Comparison of ENCODE assay signal across 34 cellular contexts in genomic region chr5:151003503-151003860, GRCh38. TPM values are rescaled to one million over a fixed set of nuclear protein-coding genes. Genes with fewer than 3 reads are reported as not detected.
DNase-seq lines count a peak whose midpoint lies in the region; ATAC-seq, FAIRE-seq and TF ChIP-seq lines count a peak whose summit lies in the region.
"Had no signal": no experiment of that assay in that cellular context is flagged by ENCODE, and none has a peak within 500 bp of the region (broad histone marks: within the 10 kb centered on the region; RNA-seq: fewer than 3 reads in every experiment).

No MANE protein-coding gene starts in this region.

- H3K4me1 Mint-ChIP-seq in endodermal cell: peaks cover 29% of the 10 kb centered on the region
- H3K4me1 Mint-ChIP-seq: activated CD4-positive, alpha-beta memory T cell treated with anti-CD3 and anti-CD28 coated beads, Interleukin-2, amount 10 ng/mL, durations not matched to agents 7 days and 5 days; activated naive CD4-positive, alpha-beta T cell treated with anti-CD3 and anti-CD28 coated beads, Interleukin-2, amount 10 ng/mL, durations not matched to agents 7 days and 5 days; activated T-helper 17 cell treated with anti-CD3 and anti-CD28 coated beads, Interleukin-2, amount 50 U/mL, for 72 hours had no signal

- TF ChIP-seq CTCF in HEK293 (tag by site-specific recombination; IDR thresholded peaks at IDR 0.05) (no peak), endodermal cell (conservative IDR thresholded peaks at IDR 0.05) (no peak)

- H3K36me3 ChIP-seq in HEK293 (ENCODE audit: control insufficient read depth in 2 of 2, insufficient read depth in 1 of 2, low read length in 2 of 2): no peaks in the 10 kb centered on the region
- no peaks in the 10 kb centered on the region for H3K36me3 ChIP-seq in endodermal cell (ENCODE audit: control insufficient read depth, insufficient read depth, low read length)
- no peaks in the 10 kb centered on the region for H3K36me3 ChIP-seq in mesenchymal stem cell (ENCODE audit: control insufficient read depth in 1 of 2, insufficient read depth in 2 of 2, low read depth in 1 of 2, low read length in 2 of 2)
- H3K36me3 ChIP-seq in subcutaneous abdominal adipose tissue (ENCODE audit: control insufficient read depth in 5 of 5, insufficient read depth in 5 of 5, low read length in 5 of 5): no peaks in the 10 kb centered on the region
- H3K36me3 ChIP-seq: adrenal gland, suprapubic skin had no signal

- H3K27me3 Mint-ChIP-seq in endodermal cell (ENCODE audit: insufficient read depth): no peaks in the 10 kb centered on the region
- H3K27me3 Mint-ChIP-seq: activated CD4-positive, alpha-beta memory T cell treated with anti-CD3 and anti-CD28 coated beads, Interleukin-2, amount 10 ng/mL, durations not matched to agents 7 days and 5 days had no signal

- no peak overlapping the region for H4K91ac ChIP-seq in mesenchymal stem cell (ENCODE audit: low read length)

- H2BK15ac ChIP-seq in mesenchymal stem cell (ENCODE audit: low read depth, poor library complexity, severe bottlenecking): no peak overlapping the region

- H3K27me3 ChIP-seq in endodermal cell (ENCODE audit: control insufficient read depth, insufficient read depth, low read length, poor library complexity, severe bottlenecking) (no peaks in the 10 kb centered on the region), mesenchymal stem cell (ENCODE audit: control insufficient read depth in 1 of 2, insufficient read depth in 1 of 2, low read length in 2 of 2) (peaks cover 0 to 9% of the 10 kb centered on the region in 2 experiments), subcutaneous abdominal adipose tissue (ENCODE audit: control insufficient read depth in 5 of 5, insufficient read depth in 4 of 5, low read length in 5 of 5) (no peaks in the 10 kb centered on the region)
- H3K27me3 ChIP-seq: adrenal gland, body of pancreas, hepatocyte, suprapubic skin had no signal

- H3K23ac ChIP-seq in mesenchymal stem cell (ENCODE audit: low read length in 2 of 2): no peak overlapping the region

- no peak overlapping the region for H4K8ac ChIP-seq in mesenchymal stem cell (ENCODE audit: low read length)

- H2BK120ac ChIP-seq in mesenchymal stem cell (ENCODE audit: low read depth, low read length): no peak overlapping the region

- H2AK5ac ChIP-seq in mesenchymal stem cell (ENCODE audit: low read length, severe bottlenecking): peak overlapping the region; percentile 62

- no peak for DNase-seq in endodermal cell
- DNase-seq in mesenchymal stem cell: no peak
- no peak for DNase-seq in RCC 7860 (ENCODE audit: low spot score)
- no peak for DNase-seq in NCI-H2196 treated with DMSO at 0.1 percent for 48 hours (lab: John Stamatoyannopoulos, UW; ENCODE audit: unreplicated experiment)
- DNase-seq in central memory CD4-positive, alpha-beta T cell: no peak
- DNase-seq: activated CD4-positive, alpha-beta memory T cell treated with anti-CD3 and anti-CD28 coated beads, Interleukin-2, amount 10 ng/mL, durations not matched to agents 7 days and 5 days; activated CD8-positive, alpha-beta memory T cell treated with anti-CD3 and anti-CD28 coated beads, Interleukin-2, amount 50 U/mL, for 4 hours; activated naive CD4-positive, alpha-beta T cell treated with anti-CD3 and anti-CD28 coated beads, Interleukin-2, amount 10 ng/mL, durations not matched to agents 7 days and 5 days; adrenal gland; body of pancreas; CD4-positive, alpha-beta T cell; GM23248; HFFc6; MM.1S; mucosa of descending colon; NCI-H2029; NCI-H2227 treated with DMSO at 0.1 percent for 48 hours; NCI-H526; SIG-M5; stimulated activated CD4-positive, alpha-beta T cell treated with anti-CD3 and anti-CD28 coated beads, Interleukin-15, amount 100 ng/mL, for 24 hours; stimulated activated CD4-positive, alpha-beta T cell treated with anti-CD3 and anti-CD28 coated beads, Interleukin-4, amount 100 ng/mL, for 4 hours had no signal

- no peaks in the 10 kb centered on the region for H3K4me1 ChIP-seq in HEK293 (ENCODE audit: control insufficient read depth, insufficient read depth, low read length)
- H3K4me1 ChIP-seq in endodermal cell (ENCODE audit: control insufficient read depth, insufficient read depth, low read length): peaks cover 4% of the 10 kb centered on the region
- peaks cover 11% of the 10 kb centered on the region for H3K4me1 ChIP-seq in mesenchymal stem cell (ENCODE audit: control insufficient read depth, insufficient read depth, low read depth, low read length)
- peaks cover 31 to 66% (median 63%) of the 10 kb centered on the region in 5 donors for H3K4me1 ChIP-seq in subcutaneous abdominal adipose tissue (ENCODE audit: control insufficient read depth in 5 of 5, insufficient read depth in 5 of 5, low read length in 5 of 5)

- no peak overlapping the region for H3K4me3 ChIP-seq in HEK293 (ENCODE audit: low read depth, low read length)
- no peak overlapping the region for H3K4me3 ChIP-seq in endodermal cell (ENCODE audit: low read length)
- H3K4me3 ChIP-seq in mesenchymal stem cell (ENCODE audit: insufficient read depth in 1 of 2, low read depth in 1 of 2, low read length in 2 of 2): no peak overlapping the region
- H3K4me3 ChIP-seq in subcutaneous abdominal adipose tissue (ENCODE audit: low read depth in 1 of 5, low read length in 5 of 5): no peak overlapping the region
- H3K4me3 ChIP-seq: adrenal gland, body of pancreas, GM23248, hepatocyte, mucosa of descending colon, suprapubic skin had no signal

- no peaks in the 10 kb centered on the region for H3K36me3 Mint-ChIP-seq in endodermal cell (ENCODE audit: low read depth)
- H3K36me3 Mint-ChIP-seq: activated naive CD4-positive, alpha-beta T cell treated with anti-CD3 and anti-CD28 coated beads, Interleukin-2, amount 10 ng/mL, durations not matched to agents 7 days and 5 days; natural killer cell treated with Interleukin-12 subunit alpha and Interleukin-12 subunit beta and Interleukin-15 and Interleukin-18, amount 100 ng/mL, for 72 hours had no signal

- H3K4ac ChIP-seq in mesenchymal stem cell (ENCODE audit: low read depth in 1 of 2, low read length in 2 of 2): no peak overlapping the region

- CTCF ChIA-PET in HEK293 (lab: Yijun Ruan, JAX): interaction anchor here (2.5 to 3.2 kb wide), 2 partner anchors 112 to 161 kb away, joined by 13 to 23 read pairs; no protein-coding TSS in a partner anchor

- H2BK5ac ChIP-seq in mesenchymal stem cell (ENCODE audit: low read depth, low read length, poor library complexity, severe bottlenecking): peak overlapping the region; percentile 33

- H3K4me3 Mint-ChIP-seq in endodermal cell: no peak overlapping the region
- H3K4me3 Mint-ChIP-seq: activated CD4-positive, alpha-beta memory T cell treated with anti-CD3 and anti-CD28 coated beads, Interleukin-2, amount 10 ng/mL, durations not matched to agents 7 days and 5 days; activated naive CD4-positive, alpha-beta T cell treated with anti-CD3 and anti-CD28 coated beads, Interleukin-2, amount 10 ng/mL, durations not matched to agents 7 days and 5 days; activated T-helper 17 cell treated with anti-CD3 and anti-CD28 coated beads, Interleukin-2, amount 50 U/mL, for 72 hours; CD4-positive, alpha-beta T cell; dendritic cell treated with granulocyte-macrophage colony-stimulating factor and Interleukin-4, amounts not matched to agents 40 ng/mL and 50 ng/mL, for 4 days; HFFc6; natural killer cell treated with Interleukin-12 subunit alpha and Interleukin-12 subunit beta and Interleukin-15 and Interleukin-18, amount 100 ng/mL, for 72 hours; T-helper 2 cell treated with Interferon-gamma antibody and Interleukin-4, amounts not matched to agents 5 μg/mL and 100 μg/mL, for 36 hours had no signal

- POLR2A ChIA-PET in HEK293 (lab: Yijun Ruan, JAX): no interaction called here

- no peak overlapping the region for H2AFZ ChIP-seq in mesenchymal stem cell (ENCODE audit: low read depth, low read length)
- H2AFZ ChIP-seq: GM23248, hepatocyte, parathyroid adenoma had no signal

- H3K14ac ChIP-seq in mesenchymal stem cell (ENCODE audit: low read length in 2 of 2): no peak overlapping the region

- H3K9me3 ChIP-seq in HEK293 (ENCODE audit: control insufficient read depth, insufficient read depth, low read depth, low read length) (no peaks in the 10 kb centered on the region), endodermal cell (ENCODE audit: control insufficient read depth, low read length) (no peaks in the 10 kb centered on the region), mesenchymal stem cell (ENCODE audit: control insufficient read depth, low read length) (no peaks in the 10 kb centered on the region), subcutaneous abdominal adipose tissue (ENCODE audit: control insufficient read depth in 5 of 5, low read length in 5 of 5) (no peaks in the 10 kb centered on the region)
- H3K9me3 ChIP-seq: adrenal gland, body of pancreas, mucosa of descending colon, suprapubic skin had no signal

- H3K9me3 Mint-ChIP-seq in endodermal cell: no peaks in the 10 kb centered on the region
- H3K9me3 Mint-ChIP-seq: activated CD4-positive, alpha-beta memory T cell treated with anti-CD3 and anti-CD28 coated beads, Interleukin-2, amount 10 ng/mL, durations not matched to agents 7 days and 5 days; activated naive CD4-positive, alpha-beta T cell treated with anti-CD3 and anti-CD28 coated beads, Interleukin-2, amount 10 ng/mL, durations not matched to agents 7 days and 5 days; activated T-helper 17 cell treated with anti-CD3 and anti-CD28 coated beads, Interleukin-2, amount 50 U/mL, for 72 hours; CD4-positive, alpha-beta T cell; dendritic cell treated with granulocyte-macrophage colony-stimulating factor and Interleukin-4, amounts not matched to agents 40 ng/mL and 50 ng/mL, for 4 days; HFFc6; natural killer cell treated with Interleukin-12 subunit alpha and Interleukin-12 subunit beta and Interleukin-15 and Interleukin-18, amount 100 ng/mL, for 72 hours; T-helper 2 cell treated with Interferon-gamma antibody and Interleukin-4, amounts not matched to agents 5 μg/mL and 100 μg/mL, for 36 hours had no signal

- H3K9ac ChIP-seq in endodermal cell (ENCODE audit: extremely low read depth, low read length, poor library complexity, severe bottlenecking) (no peak overlapping the region), mesenchymal stem cell (ENCODE audit: low read length) (no peak overlapping the region), subcutaneous abdominal adipose tissue (ENCODE audit: low read length in 5 of 5) (peak overlapping the region in 3 of 5 donors; percentile 12 to 52 (median 36))
- H3K9ac ChIP-seq: GM23248, KMS-11, parathyroid adenoma had no signal

- no peaks in the 10 kb centered on the region for H3K79me1 ChIP-seq in mesenchymal stem cell (replicated peaks; ENCODE audit: low read length, poor library complexity, severe bottlenecking)

- H3K27ac Mint-ChIP-seq in endodermal cell: peak overlapping the region; percentile 16
- H3K27ac Mint-ChIP-seq: activated CD4-positive, alpha-beta memory T cell treated with anti-CD3 and anti-CD28 coated beads, Interleukin-2, amount 10 ng/mL, durations not matched to agents 7 days and 5 days; activated naive CD4-positive, alpha-beta T cell treated with anti-CD3 and anti-CD28 coated beads, Interleukin-2, amount 10 ng/mL, durations not matched to agents 7 days and 5 days; activated T-helper 17 cell treated with anti-CD3 and anti-CD28 coated beads, Interleukin-2, amount 50 U/mL, for 72 hours; CD4-positive, alpha-beta T cell; dendritic cell treated with granulocyte-macrophage colony-stimulating factor and Interleukin-4, amounts not matched to agents 40 ng/mL and 50 ng/mL, for 4 days; HFFc6; natural killer cell treated with Interleukin-12 subunit alpha and Interleukin-12 subunit beta and Interleukin-15 and Interleukin-18, amount 100 ng/mL, for 72 hours; T-helper 2 cell treated with Interferon-gamma antibody and Interleukin-4, amounts not matched to agents 5 μg/mL and 100 μg/mL, for 36 hours had no signal

- FAIRE-seq in RCC 7860 (lab: Jason Lieb, UNC): no peak
- FAIRE-seq: frontal cortex had no signal

- ATAC-seq in HG03571 (IDR thresholded peaks at IDR 0.05; ENCODE audit: unreplicated experiment): no peak
- ATAC-seq: activated T-helper 17 cell treated with anti-CD3 and anti-CD28 coated beads, Interleukin-2, amount 50 U/mL, for 72 hours; body of pancreas; mucosa of descending colon; natural killer cell treated with Interleukin-12 subunit alpha and Interleukin-12 subunit beta and Interleukin-15 and Interleukin-18, amount 100 ng/mL, for 72 hours; Panc1 had no signal

- H3K4me2 ChIP-seq in mesenchymal stem cell (ENCODE audit: low read length, poor library complexity, severe bottlenecking): no peak overlapping the region
- H3K4me2 ChIP-seq: hepatocyte, KMS-11 had no signal

- 85 to 97% methylated on average over 3 of the region's 3 CpGs for WGBS in endodermal cell (ENCODE audit: insufficient coverage in 1 of 2, insufficient read length in 1 of 2), 2 experiments
- WGBS in mesenchymal stem cell: 89% methylated on average over 3 of the region's 3 CpGs

- H3K27ac ChIP-seq in HEK293 (ENCODE audit: extremely low read depth, low read depth, low read length) (no peak overlapping the region), endodermal cell (ENCODE audit: low read depth, low read length) (no peak overlapping the region), mesenchymal stem cell (ENCODE audit: low read length, poor library complexity, severe bottlenecking) (no peak overlapping the region), subcutaneous abdominal adipose tissue (ENCODE audit: low read depth, low read length) (peak overlapping the region; percentile 98)
- H3K27ac ChIP-seq: body of pancreas, GM23248, hepatocyte, KMS-11, parathyroid adenoma, suprapubic skin had no signal

- no peak overlapping the region for H2BK12ac ChIP-seq in mesenchymal stem cell (ENCODE audit: low read length in 2 of 2)

- H3K18ac ChIP-seq in mesenchymal stem cell (ENCODE audit: low read depth in 1 of 2, low read length in 2 of 2): no peak overlapping the region

RNA-seq across cellular contexts. Expression of gene GPX3, which starts 16.9 kb away (rescaled TPM):
- 10 to 100 TPM; 44.9 to 47.1 TPM for total RNA-seq in endodermal cell
- 27.5 TPM for polyA plus RNA-seq in endodermal cell (2013, experiment 1 of 2)
- polyA plus RNA-seq in endodermal cell (2013, experiment 2 of 2): 26.7 TPM
- 39.2 TPM for polyA plus RNA-seq in mesenchymal stem cell (2013, experiment 1 of 2)
- 40.8 TPM for polyA plus RNA-seq in mesenchymal stem cell (2013, experiment 2 of 2)
- total RNA-seq: activated CD4-positive, alpha-beta memory T cell treated with anti-CD3 and anti-CD28 coated beads, Interleukin-2, amount 10 ng/mL, durations not matched to agents 7 days and 5 days; activated T-helper 17 cell treated with anti-CD3 and anti-CD28 coated beads, Interleukin-2, amount 50 U/mL, for 72 hours; natural killer cell treated with Interleukin-12 subunit alpha and Interleukin-12 subunit beta and Interleukin-15 and Interleukin-18, amount 100 ng/mL, for 72 hours had no signal

Comparison
In these comparisons a context has a peak if more than half of its experiments do, and no peak if none do; other contexts are left out.
1. H3K9ac ChIP-seq: peak in subcutaneous abdominal adipose tissue (3 of 5); none in endodermal cell (single experiment) and mesenchymal stem cell (single experiment).